In the genomic region with DNA sequence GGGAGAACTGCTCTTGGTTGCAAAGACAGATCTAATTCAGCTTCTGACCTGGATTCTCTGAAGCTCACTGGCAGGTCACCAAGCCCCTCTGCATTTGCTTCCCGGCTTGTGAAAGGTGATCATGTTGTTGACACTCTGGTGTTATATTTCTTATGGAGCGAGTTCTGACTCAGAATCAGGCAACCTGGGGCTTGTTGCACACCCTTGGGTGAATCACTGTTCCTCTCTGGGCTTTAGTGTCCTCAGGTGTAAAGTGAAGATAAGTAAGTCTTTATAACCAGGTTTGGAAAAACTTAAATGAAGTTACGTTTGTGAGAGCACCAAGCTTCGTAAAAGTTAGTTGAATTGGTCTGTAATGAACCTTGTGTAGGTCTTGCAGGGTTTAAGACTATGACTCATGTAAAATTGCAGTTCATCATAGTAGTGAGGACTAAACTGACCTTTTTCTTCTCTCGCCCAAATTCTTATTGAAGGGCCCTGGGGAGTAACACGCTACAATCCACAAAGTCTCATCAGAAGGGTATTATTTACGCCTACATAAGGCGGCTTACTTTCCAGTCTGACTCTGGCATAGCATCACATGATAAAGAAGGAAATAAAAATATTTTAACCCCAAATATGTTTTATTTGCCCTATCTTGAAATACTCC, we compare ENCODE assay signal across 16 cellular contexts.
A peak's percentile ranks its signal among the peaks of the same experiment; 100 is the strongest.
DNase-seq lines count a peak whose midpoint lies in the region; ATAC-seq and TF ChIP-seq lines count a peak whose summit lies in the region.
"Had no signal": no experiment of that assay in that cellular context is flagged by ENCODE, and none has a peak within 500 bp of the region (broad histone marks: within the 10 kb centered on the region; RNA-seq: fewer than 3 reads in every experiment).

No MANE protein-coding gene starts in this region.

- peak overlapping the region; percentile 12 for H3K4me3 Mint-ChIP-seq in progenitor cell of endocrine pancreas (ENCODE audit: low read depth)
- no peak overlapping the region for H3K4me3 Mint-ChIP-seq in activated T-cell treated with anti-CD3 and anti-CD28 coated beads, Interleukin-2, amount 50 U/mL, for 4 hours

- no peak for TF ChIP-seq CTCF in astrocyte of the spinal cord (IDR thresholded peaks at IDR 0.05; ENCODE audit: low read depth, low read length)
- TF ChIP-seq CTCF in progenitor cell of endocrine pancreas (IDR thresholded peaks at IDR 0.05; ENCODE audit: unreplicated experiment), result no peak
- TF ChIP-seq CTCF in upper lobe of right lung (IDR thresholded peaks at IDR 0.05), result no peak

- H3K27ac Mint-ChIP-seq in progenitor cell of endocrine pancreas, result peak overlapping the region; percentile 6

- no peaks in the 10 kb centered on the region for H3K27me3 Mint-ChIP-seq in progenitor cell of endocrine pancreas
- no peaks in the 10 kb centered on the region for H3K27me3 Mint-ChIP-seq in activated T-cell treated with anti-CD3 and anti-CD28 coated beads, Interleukin-2, amount 50 U/mL, for 4 hours (ENCODE audit: low read depth)

- peaks cover 37% of the 10 kb centered on the region for H3K4me1 Mint-ChIP-seq in progenitor cell of endocrine pancreas (ENCODE audit: low read depth)
- H3K4me1 Mint-ChIP-seq in activated T-cell treated with anti-CD3 and anti-CD28 coated beads, Interleukin-2, amount 50 U/mL, for 4 hours (ENCODE audit: low read depth), result no peaks in the 10 kb centered on the region

- no peak for ATAC-seq in upper lobe of right lung
- ATAC-seq in GM21515 (IDR thresholded peaks at IDR 0.05; ENCODE audit: unreplicated experiment), result no peak
- ATAC-seq in activated T-cell treated with anti-CD3 and anti-CD28 coated beads, Interleukin-2, amount 50 U/mL, for 4 hours, result no peak
- ATAC-seq: heart left ventricle, left colon had no signal

- H3K9me3 ChIP-seq in upper lobe of right lung, result no peaks in the 10 kb centered on the region
- H3K9me3 ChIP-seq: BLaER1 treated with 17β-estradiol and CSF1 and Interleukin-3, amounts not matched to agents 10 nM and 100 nM; heart left ventricle; thoracic aorta had no signal

- intact Hi-C loops in upper lobe of right lung (cut with DNase I), result no loop called here

- no peaks in the 10 kb centered on the region for H3K9me3 Mint-ChIP-seq in progenitor cell of endocrine pancreas (ENCODE audit: low read depth)
- no peaks in the 10 kb centered on the region for H3K9me3 Mint-ChIP-seq in activated T-cell treated with anti-CD3 and anti-CD28 coated beads, Interleukin-2, amount 50 U/mL, for 4 hours

- no peak overlapping the region for H3K27ac ChIP-seq in upper lobe of right lung
- H3K27ac ChIP-seq: BLaER1 treated with 17β-estradiol and CSF1 and Interleukin-3, amounts not matched to agents 10 nM and 100 nM; heart left ventricle; thoracic aorta had no signal

- DNase-seq in ELF-1 (ENCODE audit: low read depth, low spot score), result peak; percentile 30
- DNase-seq in NCI-H2029 treated with DMSO at 0.1 percent for 48 hours (lab: John Stamatoyannopoulos, UW), result peak; percentile 56
- peak; percentile 14 for DNase-seq in astrocyte of the spinal cord (ENCODE audit: low read depth, low spot score)
- no peak for DNase-seq in progenitor cell of endocrine pancreas (ENCODE audit: low spot score, unreplicated experiment)
- DNase-seq in GF-D8 (lab: John Stamatoyannopoulos, UW), result no peak
- DNase-seq in upper lobe of right lung, result no peak
- DNase-seq in activated T-cell treated with anti-CD3 and anti-CD28 coated beads, Interleukin-2, amount 50 U/mL, for 4 hours, result no peak
- DNase-seq: activated CD4-positive, alpha-beta T cell treated with anti-CD3 and anti-CD28 coated beads, Interleukin-2, amount 50 U/mL, for 1 hour; heart left ventricle; IMR-90; left colon; NCI-H1048; NCI-H524 had no signal

- H3K27me3 ChIP-seq in upper lobe of right lung, result no peaks in the 10 kb centered on the region
- H3K27me3 ChIP-seq: BLaER1 treated with 17β-estradiol and CSF1 and Interleukin-3, amounts not matched to agents 10 nM and 100 nM; heart left ventricle had no signal

- H3K36me3 Mint-ChIP-seq in progenitor cell of endocrine pancreas (ENCODE audit: insufficient read depth), result no peaks in the 10 kb centered on the region
- no peaks in the 10 kb centered on the region for H3K36me3 Mint-ChIP-seq in activated T-cell treated with anti-CD3 and anti-CD28 coated beads, Interleukin-2, amount 50 U/mL, for 4 hours (ENCODE audit: insufficient read depth)

- H3K36me3 ChIP-seq in upper lobe of right lung, result no peaks in the 10 kb centered on the region
- H3K36me3 ChIP-seq: BLaER1 treated with 17β-estradiol and CSF1 and Interleukin-3, amounts not matched to agents 10 nM and 100 nM; heart left ventricle; thoracic aorta had no signal

- in situ Hi-C loops in astrocyte of the spinal cord (cut with HindIII; ENCODE audit: low sequenced_read_pairs), result no loop called here

- H3K4me3 ChIP-seq in astrocyte of the spinal cord (ENCODE audit: low read depth, low read length) (no peak overlapping the region), upper lobe of right lung (no peak overlapping the region)
- H3K4me3 ChIP-seq: BLaER1 treated with 17β-estradiol and CSF1 and Interleukin-3, amounts not matched to agents 10 nM and 100 nM; heart left ventricle; thoracic aorta had no signal

- no peaks in the 10 kb centered on the region for H3K4me1 ChIP-seq in upper lobe of right lung
- H3K4me1 ChIP-seq: BLaER1 treated with 17β-estradiol and CSF1 and Interleukin-3, amounts not matched to agents 10 nM and 100 nM had no signal

Comparison
In these comparisons a context has a peak if more than half of its experiments do, and no peak if none do; other contexts are left out.
1. DNase-seq: peak in ELF-1 (single experiment), NCI-H2029 treated with DMSO at 0.1 percent for 48 hours (single experiment) and astrocyte of the spinal cord (single experiment); none in progenitor cell of endocrine pancreas (single experiment), GF-D8 (single experiment), upper lobe of right lung (single experiment) and activated T-cell treated with anti-CD3 and anti-CD28 coated beads, Interleukin-2, amount 50 U/mL, for 4 hours (single experiment).